Comparison of ENCODE assay signal across 2 cellular contexts in the genomic region with DNA sequence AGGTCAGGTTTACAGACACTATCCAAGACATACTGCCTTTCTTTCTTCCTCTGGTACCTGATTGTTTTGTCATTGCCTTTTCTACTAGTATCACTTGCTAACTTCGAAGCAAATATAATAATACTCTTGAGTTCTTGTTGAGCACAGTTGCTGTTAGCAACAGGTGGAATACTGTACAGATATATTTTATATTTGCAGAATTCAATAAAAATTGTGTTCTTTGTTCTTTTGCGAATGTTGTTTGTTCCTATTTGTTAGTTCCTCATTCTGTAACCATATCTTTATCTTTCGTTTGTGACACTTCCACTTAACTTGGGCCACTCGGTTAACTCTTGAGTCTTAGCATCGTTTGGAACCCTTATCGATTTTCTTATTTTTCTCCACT.
TF ChIP-seq lines count a peak whose summit lies in the region.

No MANE protein-coding gene starts in this region.

TF ChIP-seq in A549, 52 proteins besides CTCF, POLR2A, EP300 and RAD21:
- TF ChIP-seq CHD4 (IDR thresholded peaks at IDR 0.05; ENCODE audit: borderline replicate concordance), result no peak
- no peak for TF ChIP-seq RFX5 (IDR thresholded peaks at IDR 0.05)
- no peak for TF ChIP-seq HES2 (IDR thresholded peaks at IDR 0.05)
- TF ChIP-seq CBX8 (IDR thresholded peaks at IDR 0.05), result no peak
- TF ChIP-seq POLR2AphosphoS2 (conservative IDR thresholded peaks at IDR 0.05; ENCODE audit: low read length), result no peak
- TF ChIP-seq HDAC2 (IDR thresholded peaks at IDR 0.05), result no peak

TF ChIP-seq in liver, 16 proteins besides CTCF, POLR2A, EP300 and RAD21:
- TF ChIP-seq, protein P1, sequence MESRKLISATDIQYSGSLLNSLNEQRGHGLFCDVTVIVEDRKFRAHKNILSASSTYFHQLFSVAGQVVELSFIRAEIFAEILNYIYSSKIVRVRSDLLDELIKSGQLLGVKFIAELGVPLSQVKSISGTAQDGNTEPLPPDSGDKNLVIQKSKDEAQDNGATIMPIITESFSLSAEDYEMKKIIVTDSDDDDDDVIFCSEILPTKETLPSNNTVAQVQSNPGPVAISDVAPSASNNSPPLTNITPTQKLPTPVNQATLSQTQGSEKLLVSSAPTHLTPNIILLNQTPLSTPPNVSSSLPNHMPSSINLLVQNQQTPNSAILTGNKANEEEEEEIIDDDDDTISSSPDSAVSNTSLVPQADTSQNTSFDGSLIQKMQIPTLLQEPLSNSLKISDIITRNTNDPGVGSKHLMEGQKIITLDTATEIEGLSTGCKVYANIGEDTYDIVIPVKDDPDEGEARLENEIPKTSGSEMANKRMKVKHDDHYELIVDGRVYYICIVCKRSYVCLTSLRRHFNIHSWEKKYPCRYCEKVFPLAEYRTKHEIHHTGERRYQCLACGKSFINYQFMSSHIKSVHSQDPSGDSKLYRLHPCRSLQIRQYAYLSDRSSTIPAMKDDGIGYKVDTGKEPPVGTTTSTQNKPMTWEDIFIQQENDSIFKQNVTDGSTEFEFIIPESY (IDR thresholded peaks at IDR 0.05), result no peak
- TF ChIP-seq YY1 (IDR thresholded peaks at IDR 0.05) (no peak), ATF3 (IDR thresholded peaks at IDR 0.05) (no peak), HNF4G (IDR thresholded peaks at IDR 0.05) (no peak), EGR1 (IDR thresholded peaks at IDR 0.05; ENCODE audit: low read depth in 2 of 2) (no peak), FOXA1 (IDR thresholded peaks at IDR 0.05) (no peak), REST (IDR thresholded peaks at IDR 0.05) (no peak), FOXA2 (IDR thresholded peaks at IDR 0.05) (no peak), NR2F2 (IDR thresholded peaks at IDR 0.05) (no peak)
